Comparison of ENCODE assay signal across 28 cellular contexts in the genomic region with DNA sequence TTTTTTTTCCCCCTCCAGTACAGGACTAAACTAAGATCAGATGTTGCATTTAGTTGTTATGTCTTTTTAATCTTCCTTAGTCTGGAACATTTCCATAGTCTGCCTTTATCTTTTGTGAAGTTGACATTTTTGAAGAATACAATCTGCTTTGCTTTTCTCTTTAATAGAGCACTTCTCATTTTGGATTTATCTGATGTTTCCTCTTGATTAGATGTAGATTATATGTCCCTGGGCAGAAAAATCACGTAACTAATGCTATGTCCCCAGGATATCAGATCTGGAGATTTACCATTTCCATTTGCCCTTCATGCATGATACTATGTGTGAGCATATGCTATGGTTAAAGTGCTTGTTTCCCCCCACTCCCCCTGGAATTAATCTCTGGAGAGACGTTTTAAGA. TPM values are rescaled to one million over a fixed set of nuclear protein-coding genes. Genes with fewer than 3 reads are reported as not detected.
DNase-seq lines count a peak whose midpoint lies in the region; ATAC-seq and TF ChIP-seq lines count a peak whose summit lies in the region.
"Had no signal": no experiment of that assay in that cellular context is flagged by ENCODE, and none has a peak within 500 bp of the region (broad histone marks: within the 10 kb centered on the region; RNA-seq: fewer than 3 reads in every experiment).

No MANE protein-coding gene starts in this region.

- H3K27ac ChIP-seq in GM23338 (ENCODE audit: low read depth) (no peak overlapping the region), mammary epithelial cell (ENCODE audit: insufficient read depth, low read depth, low read length) (no peak overlapping the region)
- H3K27ac ChIP-seq: esophagus squamous epithelium, HL-60, sigmoid colon, SJCRH30 had no signal

- H3K4me3 ChIP-seq in GM23338, result no peak overlapping the region
- H3K4me3 ChIP-seq in mammary epithelial cell (replicated peaks in 1 of 3; ENCODE audit: insufficient read depth in 1 of 3, low read depth in 2 of 3, low read length in 3 of 3), result no peak overlapping the region
- H3K4me3 ChIP-seq: esophagus squamous epithelium, sigmoid colon, SJCRH30 had no signal

- H4K20me1 ChIP-seq in GM23338 (replicated peaks; ENCODE audit: insufficient read depth) (peaks cover 63% of the 10 kb centered on the region), mammary epithelial cell (ENCODE audit: insufficient read depth, low read length) (peaks cover 10% of the 10 kb centered on the region)

- CTCF ChIA-PET in mammary epithelial cell (lab: Charles Lee; ENCODE audit: low non-redundant PET), result no interaction called here

- in situ Hi-C loops in mammary epithelial cell (cut with MboI; ENCODE audit: low sequenced_read_pairs in 2 of 2), result no loop called here

- peaks cover 7 to 16% of the 10 kb centered on the region in 2 donors for H3K36me3 Mint-ChIP-seq in activated T-cell treated with anti-CD3 and anti-CD28 coated beads, Interleukin-2, amount 50 U/mL, for 72 hours (ENCODE audit: insufficient read depth in 2 of 2)
- H3K36me3 Mint-ChIP-seq in activated T-cell treated with anti-CD3 and anti-CD28 coated beads, Interleukin-2, amount 50 U/mL, for 4 hours (ENCODE audit: insufficient read depth), result peaks cover 14% of the 10 kb centered on the region
- H3K36me3 Mint-ChIP-seq in GM23338 (ENCODE audit: low read depth), result peaks cover 7% of the 10 kb centered on the region; the same call in 2 of the 3 replicates
- H3K36me3 Mint-ChIP-seq in brain, result peaks cover 88% of the 10 kb centered on the region
- peaks cover 6% of the 10 kb centered on the region for H3K36me3 Mint-ChIP-seq in neural crest cell (ENCODE audit: low read depth)
- H3K36me3 Mint-ChIP-seq in stimulated activated naive B cell treated with anti-CD40 and anti-IgM and Interleukin-4, amounts not matched to agents 10 μg/mL and 1 μg/mL and 100 μg/mL, for 72 hours, result peaks cover 15 to 29% of the 10 kb centered on the region in 2 donors

- no peak overlapping the region for H3K9ac ChIP-seq in mammary epithelial cell (ENCODE audit: insufficient read depth, low read length)

- H2AFZ ChIP-seq in GM23338 (no peak overlapping the region), mammary epithelial cell (ENCODE audit: low read depth, low read length) (no peak overlapping the region)

- no peaks in the 10 kb centered on the region for H3F3A ChIP-seq in GM23338 (replicated peaks; ENCODE audit: low read depth)

- no peaks in the 10 kb centered on the region for H3K27me3 ChIP-seq in GM23338 (ENCODE audit: insufficient read depth)
- no peaks in the 10 kb centered on the region for H3K27me3 ChIP-seq in mammary epithelial cell (ENCODE audit: insufficient read depth, low read length)
- H3K27me3 ChIP-seq: esophagus squamous epithelium, sigmoid colon, SJCRH30 had no signal

- H3K4me2 ChIP-seq in GM23338 (0 out of 2 replicates have a peak overlapping the region, but pooled peaks have one; percentile 12), mammary epithelial cell (ENCODE audit: insufficient read depth, low read depth, low read length) (no peak overlapping the region)

- H3K36me3 ChIP-seq in GM23338 (ENCODE audit: insufficient read depth) (no peaks in the 10 kb centered on the region), mammary epithelial cell (ENCODE audit: insufficient read depth, low read length) (peaks cover 8% of the 10 kb centered on the region)
- H3K36me3 ChIP-seq: esophagus squamous epithelium had no signal

- H3K4me1 ChIP-seq in GM23338 (ENCODE audit: insufficient read depth) (peaks cover 34% of the 10 kb centered on the region), mammary epithelial cell (ENCODE audit: insufficient read depth, low read length) (peaks cover 11% of the 10 kb centered on the region)

- H3K4me3 Mint-ChIP-seq in activated T-cell treated with anti-CD3 and anti-CD28 coated beads, Interleukin-2, amount 50 U/mL, for 72 hours, result peak overlapping the region in 1 of 2 donors; percentile 36
- no peak overlapping the region for H3K4me3 Mint-ChIP-seq in activated T-cell treated with anti-CD3 and anti-CD28 coated beads, Interleukin-2, amount 50 U/mL, for 4 hours
- H3K4me3 Mint-ChIP-seq in GM23338, result no peak overlapping the region
- peak overlapping the region; percentile 16 to 59 (median 34) for H3K4me3 Mint-ChIP-seq in brain
- peak overlapping the region; percentile 16 for H3K4me3 Mint-ChIP-seq in neural crest cell
- no peak overlapping the region for H3K4me3 Mint-ChIP-seq in stimulated activated naive B cell treated with anti-CD40 and anti-IgM and Interleukin-4, amounts not matched to agents 10 μg/mL and 1 μg/mL and 100 μg/mL, for 72 hours
- H3K4me3 Mint-ChIP-seq: activated CD4-positive, alpha-beta memory T cell treated with anti-CD3 and anti-CD28 coated beads, Interleukin-2, amount 10 ng/mL, durations not matched to agents 7 days and 5 days; activated naive CD8-positive, alpha-beta T cell treated with anti-CD3 and anti-CD28 coated beads, Interleukin-2, amount 10 ng/mL, durations not matched to agents 7 days and 5 days; dendritic cell treated with granulocyte-macrophage colony-stimulating factor and Interleukin-4, amounts not matched to agents 40 ng/mL and 50 ng/mL, for 4 days had no signal

- TF ChIP-seq CTCF in GM23338 (conservative IDR thresholded peaks at IDR 0.05; ENCODE audit: low read depth in 2 of 2), result no peak
- no peak for TF ChIP-seq CTCF in brain (conservative IDR thresholded peaks at IDR 0.05)
- no peak for TF ChIP-seq CTCF in neural crest cell (conservative IDR thresholded peaks at IDR 0.05)
- TF ChIP-seq CTCF in mammary epithelial cell (conservative IDR thresholded peaks at IDR 0.05 in 1 of 2, IDR thresholded peaks at IDR 0.05 in 1 of 2; ENCODE audit: extremely low read depth in 1 of 2, insufficient read depth in 1 of 2, low read depth in 1 of 2, low read length in 2 of 2), result no peak

- peaks cover 100% of the 10 kb centered on the region for H3K79me2 ChIP-seq in GM23338 (replicated peaks; ENCODE audit: insufficient read depth)
- H3K79me2 ChIP-seq in mammary epithelial cell (ENCODE audit: insufficient read depth, low read length), result peaks cover 100% of the 10 kb centered on the region

- no peaks in the 10 kb centered on the region for H3K9me3 Mint-ChIP-seq in activated T-cell treated with anti-CD3 and anti-CD28 coated beads, Interleukin-2, amount 50 U/mL, for 72 hours
- no peaks in the 10 kb centered on the region for H3K9me3 Mint-ChIP-seq in activated T-cell treated with anti-CD3 and anti-CD28 coated beads, Interleukin-2, amount 50 U/mL, for 4 hours
- H3K9me3 Mint-ChIP-seq in GM23338 (no peaks in the 10 kb centered on the region), brain (no peaks in the 10 kb centered on the region), neural crest cell (no peaks in the 10 kb centered on the region)
- H3K9me3 Mint-ChIP-seq in stimulated activated naive B cell treated with anti-CD40 and anti-IgM and Interleukin-4, amounts not matched to agents 10 μg/mL and 1 μg/mL and 100 μg/mL, for 72 hours, result no peaks in the 10 kb centered on the region
- H3K9me3 Mint-ChIP-seq: activated CD4-positive, alpha-beta memory T cell treated with anti-CD3 and anti-CD28 coated beads, Interleukin-2, amount 10 ng/mL, durations not matched to agents 7 days and 5 days; activated naive CD8-positive, alpha-beta T cell treated with anti-CD3 and anti-CD28 coated beads, Interleukin-2, amount 10 ng/mL, durations not matched to agents 7 days and 5 days; dendritic cell treated with granulocyte-macrophage colony-stimulating factor and Interleukin-4, amounts not matched to agents 40 ng/mL and 50 ng/mL, for 4 days; immature natural killer cell; nephron had no signal

- no peaks in the 10 kb centered on the region for H3K9me3 ChIP-seq in mammary epithelial cell (replicated peaks; ENCODE audit: insufficient read depth, low read length)
- H3K9me3 ChIP-seq: esophagus squamous epithelium, sigmoid colon, SJCRH30 had no signal

- H3K27me3 Mint-ChIP-seq in activated T-cell treated with anti-CD3 and anti-CD28 coated beads, Interleukin-2, amount 50 U/mL, for 72 hours (ENCODE audit: low read depth), result no peaks in the 10 kb centered on the region
- H3K27me3 Mint-ChIP-seq in activated T-cell treated with anti-CD3 and anti-CD28 coated beads, Interleukin-2, amount 50 U/mL, for 4 hours (ENCODE audit: low read depth), result no peaks in the 10 kb centered on the region
- H3K27me3 Mint-ChIP-seq in GM23338 (ENCODE audit: insufficient read depth, low read depth, poor library complexity) (no peaks in the 10 kb centered on the region), brain (no peaks in the 10 kb centered on the region), neural crest cell (ENCODE audit: low read depth) (no peaks in the 10 kb centered on the region)
- no peaks in the 10 kb centered on the region for H3K27me3 Mint-ChIP-seq in stimulated activated naive B cell treated with anti-CD40 and anti-IgM and Interleukin-4, amounts not matched to agents 10 μg/mL and 1 μg/mL and 100 μg/mL, for 72 hours
- H3K27me3 Mint-ChIP-seq: activated CD4-positive, alpha-beta memory T cell treated with anti-CD3 and anti-CD28 coated beads, Interleukin-2, amount 10 ng/mL, durations not matched to agents 7 days and 5 days; activated naive CD8-positive, alpha-beta T cell treated with anti-CD3 and anti-CD28 coated beads, Interleukin-2, amount 10 ng/mL, durations not matched to agents 7 days and 5 days; dendritic cell treated with granulocyte-macrophage colony-stimulating factor and Interleukin-4, amounts not matched to agents 40 ng/mL and 50 ng/mL, for 4 days had no signal

- ATAC-seq in activated T-cell treated with anti-CD3 and anti-CD28 coated beads, Interleukin-2, amount 50 U/mL, for 72 hours (replicated peaks in 1 of 2), result no peak
- ATAC-seq in activated T-cell treated with anti-CD3 and anti-CD28 coated beads, Interleukin-2, amount 50 U/mL, for 4 hours, result no peak
- no peak for ATAC-seq in GM23338
- ATAC-seq in stimulated activated naive B cell treated with anti-CD40 and anti-IgM and Interleukin-4, amounts not matched to agents 10 μg/mL and 1 μg/mL and 100 μg/mL, for 72 hours (replicated peaks), result no peak
- ATAC-seq: left lobe of liver, Panc1 had no signal

- no peaks in the 10 kb centered on the region for H3K9me2 ChIP-seq in GM23338 (ENCODE audit: insufficient read depth)

- intact Hi-C loops in mammary epithelial cell (cut with micrococcal nuclease), result no loop called here

- H3K27ac Mint-ChIP-seq in activated T-cell treated with anti-CD3 and anti-CD28 coated beads, Interleukin-2, amount 50 U/mL, for 72 hours, result peak overlapping the region; percentile 66
- H3K27ac Mint-ChIP-seq in GM23338 (no peak overlapping the region), brain (peak overlapping the region in 2 of 5 experiments; percentile 2 to 14), neural crest cell (ENCODE audit: unreplicated experiment) (no peak overlapping the region)
- no peak overlapping the region for H3K27ac Mint-ChIP-seq in stimulated activated naive B cell treated with anti-CD40 and anti-IgM and Interleukin-4, amounts not matched to agents 10 μg/mL and 1 μg/mL and 100 μg/mL, for 72 hours
- H3K27ac Mint-ChIP-seq: activated CD4-positive, alpha-beta memory T cell treated with anti-CD3 and anti-CD28 coated beads, Interleukin-2, amount 10 ng/mL, durations not matched to agents 7 days and 5 days; activated naive CD8-positive, alpha-beta T cell treated with anti-CD3 and anti-CD28 coated beads, Interleukin-2, amount 10 ng/mL, durations not matched to agents 7 days and 5 days; dendritic cell treated with granulocyte-macrophage colony-stimulating factor and Interleukin-4, amounts not matched to agents 40 ng/mL and 50 ng/mL, for 4 days had no signal

- no peak for DNase-seq in activated T-cell treated with anti-CD3 and anti-CD28 coated beads, Interleukin-2, amount 50 U/mL, for 72 hours
- DNase-seq in activated T-cell treated with anti-CD3 and anti-CD28 coated beads, Interleukin-2, amount 50 U/mL, for 4 hours, result no peak
- DNase-seq in GM23338 (ENCODE audit: low spot score) (no peak), neural crest cell (ENCODE audit: low read depth, low spot score) (no peak), mammary epithelial cell (no peak), SIG-M5 treated with dmso at 0.1 percent for 504 hours (lab: John Stamatoyannopoulos, UW; ENCODE audit: unreplicated experiment) (no peak)
- DNase-seq in stimulated activated naive B cell treated with anti-CD40 and anti-IgM and Interleukin-4, amounts not matched to agents 10 μg/mL and 1 μg/mL and 100 μg/mL, for 72 hours, result no peak
- DNase-seq: activated CD4-positive, alpha-beta memory T cell treated with anti-CD3 and anti-CD28 coated beads, Interleukin-2, amount 10 ng/mL, durations not matched to agents 7 days and 5 days; activated CD4-positive, alpha-beta T cell treated with anti-CD3 and anti-CD28 coated beads for 1 hour; activated CD8-positive, alpha-beta memory T cell treated with anti-CD3 and anti-CD28 coated beads, Interleukin-2, amount 50 U/mL, for 48 hours; activated naive CD8-positive, alpha-beta T cell treated with anti-CD3 and anti-CD28 coated beads, Interleukin-2, amount 10 ng/mL, durations not matched to agents 7 days and 5 days; central memory CD4-positive, alpha-beta T cell; esophagus squamous epithelium; hippocampal formation; immature natural killer cell; Kasumi-1; midbrain; NCI-H1048; NCI-H1694; sigmoid colon; SJCRH30; stimulated activated naive CD4-positive, alpha-beta T cell had no signal

- 28% methylated on average over 2 of the region's 2 CpGs for WGBS in mammary epithelial cell (ENCODE audit: low coverage, missing lambda C conversion rate)

- H3K4me1 Mint-ChIP-seq in activated T-cell treated with anti-CD3 and anti-CD28 coated beads, Interleukin-2, amount 50 U/mL, for 72 hours (ENCODE audit: low read depth), result peaks cover 58% of the 10 kb centered on the region
- H3K4me1 Mint-ChIP-seq in activated T-cell treated with anti-CD3 and anti-CD28 coated beads, Interleukin-2, amount 50 U/mL, for 4 hours (ENCODE audit: low read depth), result peaks cover 83% of the 10 kb centered on the region
- H3K4me1 Mint-ChIP-seq in GM23338, result peaks cover 42% of the 10 kb centered on the region
- peaks cover 85% of the 10 kb centered on the region for H3K4me1 Mint-ChIP-seq in brain
- H3K4me1 Mint-ChIP-seq in neural crest cell, result peaks cover 60% of the 10 kb centered on the region
- peaks cover 21 to 49% of the 10 kb centered on the region in 2 donors for H3K4me1 Mint-ChIP-seq in stimulated activated naive B cell treated with anti-CD40 and anti-IgM and Interleukin-4, amounts not matched to agents 10 μg/mL and 1 μg/mL and 100 μg/mL, for 72 hours

- dilution Hi-C loops in mammary epithelial cell (cut with HindIII; ENCODE audit: low sequenced_read_pairs), result no loop called here

- no TSS peak for BruUV-seq in mammary epithelial cell (replicated peaks; lab: Mats Ljungman, UMichigan)

RNA-seq across cellular contexts. Expression of gene ZNF638, which starts 6.2 kb away (rescaled TPM):
- 100 to 1,000 TPM; 107 to 111 TPM for total RNA-seq in activated T-cell treated with anti-CD3 and anti-CD28 coated beads, Interleukin-2, amount 50 U/mL, for 72 hours
- 10 to 100 TPM; 56.2 to 64.4 (median 59.3) TPM for total RNA-seq in activated T-cell treated with anti-CD3 and anti-CD28 coated beads, Interleukin-2, amount 50 U/mL, for 4 hours
- total RNA-seq in GM23338 (2014; rRNA removed; shearing (Covaris generic)), result 190 and 202 TPM in 2 replicates
- 166 and 185 TPM in 2 replicates for polyA plus RNA-seq in GM23338 (2016; fragmentation: Nextera tagmentation; extraction: Ambion mirVana)
- polyA plus RNA-seq in brain (ENCODE audit: insufficient read depth, low read depth, low replicate concordance), result 21.6 TPM
- 159 and 185 TPM in 2 replicates for total RNA-seq in neural crest cell
- total RNA-seq in mammary epithelial cell, result 100 to 1,000 TPM in 1 of 2 donors, 10 to 100 TPM in 1; 80.0 to 118 TPM
- polyA plus RNA-seq in mammary epithelial cell, result 43.2 TPM
- 51.3 TPM for polyA minus RNA-seq in mammary epithelial cell

Comparison
In these comparisons a context has a peak if more than half of its experiments do, and no peak if none do; other contexts are left out.
1. H3K4me3 Mint-ChIP-seq: peak in brain (5 of 5) and neural crest cell (single experiment); none in activated T-cell treated with anti-CD3 and anti-CD28 coated beads, Interleukin-2, amount 50 U/mL, for 4 hours (single experiment), GM23338 (single experiment) and stimulated activated naive B cell treated with anti-CD40 and anti-IgM and Interleukin-4, amounts not matched to agents 10 μg/mL and 1 μg/mL and 100 μg/mL, for 72 hours (0 of 2).